In the genomic region with DNA sequence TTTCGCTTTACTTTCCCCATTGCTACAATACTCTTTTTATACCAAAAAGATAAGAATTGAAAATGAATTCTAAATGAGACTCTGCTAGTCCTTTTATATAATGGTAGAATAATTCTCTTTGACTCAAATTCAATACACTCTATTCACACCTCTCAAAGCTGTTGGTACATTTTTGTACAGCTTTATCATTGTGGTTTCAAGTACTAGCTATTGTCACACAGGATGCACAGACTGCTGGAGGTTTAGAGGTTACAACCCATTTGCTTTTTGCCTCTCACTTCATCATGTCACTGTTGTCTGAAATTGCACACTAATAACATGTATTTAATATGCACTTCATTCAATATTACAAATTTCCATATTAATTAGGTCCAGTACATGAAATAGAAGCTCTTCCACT, we compare ENCODE assay signal across 27 cellular contexts.
"Had no signal": no experiment of that assay in that cellular context is flagged by ENCODE, and none has a peak within 500 bp of the region (broad histone marks: within the 10 kb centered on the region; RNA-seq: fewer than 3 reads in every experiment).

No MANE protein-coding gene starts in this region.

- ATAC-seq: naive thymus-derived CD4-positive, alpha-beta T cell; psoas muscle; right cardiac atrium; right lobe of liver; stimulated activated memory B cell treated with anti-CD40 and anti-IgM and Interleukin-4, amounts not matched to agents 10 μg/mL and 1 μg/mL and 100 μg/mL, for 72 hours; stimulated activated naive CD8-positive, alpha-beta T cell treated with anti-CD3 and anti-CD28 coated beads, Interleukin-15, amount 100 ng/mL, for 72 hours; stimulated activated naive CD8-positive, alpha-beta T cell treated with anti-CD3 and anti-CD28 coated beads, Interleukin-15, Interleukin-2, amounts not matched to agents 100 U/mL and 50 U/mL, for 24 hours; upper lobe of right lung had no signal

- H3K4me3 Mint-ChIP-seq: naive thymus-derived CD4-positive, alpha-beta T cell; nephron; neural progenitor cell; stimulated activated memory B cell treated with anti-CD40 and anti-IgM and Interleukin-4, amounts not matched to agents 10 μg/mL and 1 μg/mL and 100 μg/mL, for 72 hours; stimulated activated naive CD8-positive, alpha-beta T cell treated with anti-CD3 and anti-CD28 coated beads, Interleukin-15, amount 100 ng/mL, for 72 hours; type B pancreatic cell had no signal

- H3K27ac Mint-ChIP-seq: naive thymus-derived CD4-positive, alpha-beta T cell; nephron; neural progenitor cell; progenitor cell of endocrine pancreas; stimulated activated memory B cell treated with anti-CD40 and anti-IgM and Interleukin-4, amounts not matched to agents 10 μg/mL and 1 μg/mL and 100 μg/mL, for 72 hours; stimulated activated naive CD8-positive, alpha-beta T cell treated with anti-CD3 and anti-CD28 coated beads, Interleukin-15, amount 100 ng/mL, for 72 hours; type B pancreatic cell had no signal

- H3K27me3 Mint-ChIP-seq: progenitor cell of endocrine pancreas; stimulated activated memory B cell treated with anti-CD40 and anti-IgM and Interleukin-4, amounts not matched to agents 10 μg/mL and 1 μg/mL and 100 μg/mL, for 72 hours; stimulated activated naive CD8-positive, alpha-beta T cell treated with anti-CD3 and anti-CD28 coated beads, Interleukin-15, amount 100 ng/mL, for 72 hours; type B pancreatic cell had no signal

- H3K4me1 Mint-ChIP-seq: nephron; stimulated activated naive CD8-positive, alpha-beta T cell treated with anti-CD3 and anti-CD28 coated beads, Interleukin-15, amount 100 ng/mL, for 72 hours had no signal

- DNase-seq: naive thymus-derived CD4-positive, alpha-beta T cell; occipital lobe; ovary; posterior cingulate gyrus; psoas muscle; right cardiac atrium; right lobe of liver; sigmoid colon; small intestine; stimulated activated CD4-positive, alpha-beta T cell treated with anti-CD3 and anti-CD28 coated beads, Interleukin-15, amount 100 ng/mL, for 24 hours; stimulated activated CD4-positive, alpha-beta T cell treated with anti-CD3 and anti-CD28 coated beads, Interleukin-2, amount 100 ng/mL, for 24 hours; stimulated activated CD4-positive, alpha-beta T cell treated with anti-CD3 and anti-CD28 coated beads, Interleukin-2, amount 100 ng/mL, for 48 hours; stimulated activated CD4-positive, alpha-beta T cell treated with anti-CD3 and anti-CD28 coated beads, Interleukin-4, amount 100 ng/mL, for 24 hours; stimulated activated naive CD4-positive, alpha-beta T cell; stimulated activated naive CD8-positive, alpha-beta T cell treated with anti-CD3 and anti-CD28 coated beads, Interleukin-15, amount 100 ng/mL, for 72 hours; stimulated activated naive CD8-positive, alpha-beta T cell treated with anti-CD3 and anti-CD28 coated beads, Interleukin-15, Interleukin-2, amounts not matched to agents 100 U/mL and 50 U/mL, for 24 hours; substantia nigra; testis; tibial artery; transverse colon; upper lobe of right lung; uterus had no signal

- H3K36me3 Mint-ChIP-seq: neural progenitor cell had no signal
